ENCODE assay signal across 11 cellular contexts in the genomic region with DNA sequence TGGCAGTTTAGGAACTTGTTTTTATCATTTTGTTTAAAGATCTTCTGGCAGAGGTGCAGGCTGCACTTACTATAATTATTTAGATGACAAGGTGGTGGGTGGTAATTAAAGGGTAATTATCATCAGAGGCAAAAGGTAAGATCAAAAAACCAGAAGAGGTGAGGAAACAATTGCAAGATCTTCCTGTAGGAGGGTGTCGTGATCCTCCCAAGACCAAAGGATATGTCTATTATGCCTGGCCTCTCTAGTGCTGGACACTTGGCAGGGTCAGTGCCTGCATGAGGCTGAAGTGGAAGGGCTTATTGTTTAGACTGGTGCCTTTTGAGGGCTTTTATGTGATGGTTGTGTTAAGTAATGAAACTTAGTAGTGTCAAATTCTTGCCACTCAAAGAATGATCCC.
DNase-seq lines count a peak whose midpoint lies in the region; ATAC-seq and FAIRE-seq lines count a peak whose summit lies in the region.
"Had no signal": no experiment of that assay in that cellular context is flagged by ENCODE, and none has a peak within 500 bp of the region (broad histone marks: within the 10 kb centered on the region; RNA-seq: fewer than 3 reads in every experiment).

No MANE protein-coding gene starts in this region.

- peak; percentile 31 for FAIRE-seq in GM18507 (lab: Jason Lieb, UNC)
- FAIRE-seq: GM12891 had no signal

- no peaks in the 10 kb centered on the region for H3K36me3 ChIP-seq in ACC112 (ENCODE audit: insufficient read depth, low read length)

- H3K27me3 ChIP-seq in ACC112 (ENCODE audit: insufficient read depth, low read length) = no peaks in the 10 kb centered on the region

- no peak for ATAC-seq in HG03135 (IDR thresholded peaks at IDR 0.05; ENCODE audit: unreplicated experiment)

- peaks cover 66% of the 10 kb centered on the region for H3K79me2 ChIP-seq in ACC112 (ENCODE audit: control insufficient read depth, insufficient read depth, low read length, unreplicated experiment)

- H2AFZ ChIP-seq in ACC112 (ENCODE audit: low read length, unreplicated experiment) = no peak overlapping the region

- peaks cover 35% of the 10 kb centered on the region for H3K4me1 ChIP-seq in ACC112 (ENCODE audit: control insufficient read depth, insufficient read depth, low read length, unreplicated experiment)

- peak overlapping the region; percentile 94 for H3K4me3 ChIP-seq in ACC112 (ENCODE audit: low read depth, low read length)

- H3K27ac ChIP-seq in ACC112 (ENCODE audit: low read depth, low read length) = no peak overlapping the region

- DNase-seq in GM18507 (ENCODE audit: extremely low spot score, insufficient read length, low read depth) = no peak
- peak; percentile 35 for DNase-seq in SW480 (ENCODE audit: low spot score)
- peak; percentile 46 for DNase-seq in hepatic stellate cell (ENCODE audit: low spot score)
- DNase-seq in D341Med (ENCODE audit: low spot score) = no peak
- DNase-seq in NCI-H1105 (lab: John Stamatoyannopoulos, UW) = no peak
- no peak for DNase-seq in SIG-M5 treated with dmso at 0.1 percent for 504 hours (lab: John Stamatoyannopoulos, UW; ENCODE audit: unreplicated experiment)
- DNase-seq: activated gamma-delta T cell treated with Interleukin-2 at 50 U/mL for 16 hours, KG1 had no signal

Comparison
In these comparisons a context has a peak if more than half of its experiments do, and no peak if none do; other contexts are left out.
1. DNase-seq: peak in SW480 (single experiment) and hepatic stellate cell (single experiment); none in GM18507 (single experiment), D341Med (single experiment), NCI-H1105 (single experiment) and SIG-M5 treated with dmso at 0.1 percent for 504 hours (single experiment).